ENCODE assay signal across 18 cellular contexts in the genomic region with DNA sequence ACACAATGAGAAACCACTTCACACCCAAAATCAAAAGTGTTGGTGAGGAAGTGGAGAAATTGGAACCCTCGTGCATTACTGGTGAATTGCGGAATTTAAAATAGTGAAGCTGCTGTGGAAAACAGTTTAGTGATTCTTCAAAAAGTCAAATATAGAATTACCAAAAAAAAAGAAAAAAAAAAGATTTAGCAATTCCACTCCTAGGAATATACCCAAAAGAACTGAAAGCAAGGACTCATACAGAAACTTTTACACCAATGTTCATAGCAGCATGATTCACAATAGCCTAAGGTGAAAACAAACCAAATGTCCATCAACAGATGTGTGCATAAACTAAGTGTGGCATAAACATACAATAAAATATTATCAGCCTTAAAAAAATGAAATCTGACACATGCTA.
DNase-seq lines count a peak whose midpoint lies in the region; ATAC-seq and TF ChIP-seq lines count a peak whose summit lies in the region.
"Had no signal": no experiment of that assay in that cellular context is flagged by ENCODE, and none has a peak within 500 bp of the region (broad histone marks: within the 10 kb centered on the region; RNA-seq: fewer than 3 reads in every experiment).

No MANE protein-coding gene starts in this region.

- peak overlapping the region in 1 of 2 experiments; percentile 9; a peak in 2 of 4 replicates for H3K4me3 ChIP-seq in HCT116 (replicated peaks in 1 of 2; ENCODE audit: low read depth in 1 of 2, low read length in 2 of 2)
- no peak overlapping the region for H3K4me3 ChIP-seq in PC-3 (ENCODE audit: low read length)
- H3K4me3 ChIP-seq in epithelial cell of esophagus (ENCODE audit: low read length) = no peak overlapping the region
- no peak overlapping the region for H3K4me3 ChIP-seq in smooth muscle cell
- H3K4me3 ChIP-seq: BLaER1, HAP-1 had no signal

- H2AFZ ChIP-seq in HCT116 (ENCODE audit: low read depth, low read length, poor library complexity, severe bottlenecking) (peak overlapping the region; percentile 70), PC-3 (ENCODE audit: low read length) (no peak overlapping the region), smooth muscle cell (ENCODE audit: low read depth) (no peak overlapping the region)

- H3K27ac Mint-ChIP-seq in naive thymus-derived CD8-positive, alpha-beta T cell = no peak overlapping the region
- H3K27ac Mint-ChIP-seq: B cell; CD4-positive, CD25-positive, alpha-beta regulatory T cell; CD8-positive, alpha-beta T cell had no signal

- H3K9ac ChIP-seq in HCT116 (ENCODE audit: low read length) (no peak overlapping the region), PC-3 (ENCODE audit: low read length) (no peak overlapping the region), smooth muscle cell (ENCODE audit: low read depth) (peak overlapping the region; percentile 10)
- H3K9ac ChIP-seq: BLaER1 had no signal

- no peak for TF ChIP-seq POLR2A in HCT116 (IDR thresholded peaks at IDR 0.05; ENCODE audit: borderline replicate concordance, extremely low read depth, insufficient read depth, insufficient read length)

- H3K4me1 Mint-ChIP-seq in naive thymus-derived CD8-positive, alpha-beta T cell = no peaks in the 10 kb centered on the region
- H3K4me1 Mint-ChIP-seq: B cell; CD4-positive, CD25-positive, alpha-beta regulatory T cell had no signal

- no peak for TF ChIP-seq RAD21 in HCT116 (IDR thresholded peaks at IDR 0.05; ENCODE audit: low read depth)

- POLR2A ChIA-PET in HCT116 (lab: Charles Lee) (no interaction called here), PC-3 (lab: Charles Lee; ENCODE audit: unreplicated experiment) (no interaction called here)
- POLR2A ChIA-PET in naive thymus-derived CD8-positive, alpha-beta T cell (lab: Charles Lee) = no interaction called here

- H3K36me3 ChIP-seq in HCT116 (ENCODE audit: control insufficient read depth in 1 of 2, insufficient read depth in 2 of 2, low read length in 2 of 2) (no peaks in the 10 kb centered on the region), PC-3 (ENCODE audit: low read depth, low read length) (no peaks in the 10 kb centered on the region), smooth muscle cell (ENCODE audit: low read depth) (no peaks in the 10 kb centered on the region)
- H3K36me3 ChIP-seq: BLaER1, HAP-1 had no signal

- H3K4me2 ChIP-seq in HCT116 (ENCODE audit: low read length) (peak overlapping the region; percentile 53), PC-3 (ENCODE audit: low read length) (0 out of 2 replicates have a peak overlapping the region, but pooled peaks have one; percentile 6), smooth muscle cell (no peak overlapping the region)
- H3K4me2 ChIP-seq: BLaER1 had no signal

- ATAC-seq in HCT116 (no peak), PC-3 (no peak)
- ATAC-seq in naive thymus-derived CD8-positive, alpha-beta T cell = no peak
- ATAC-seq: CD8-positive, alpha-beta T cell had no signal

- no peaks in the 10 kb centered on the region for H3K9me2 ChIP-seq in HCT116 (ENCODE audit: insufficient read depth)
- no peaks in the 10 kb centered on the region for H3K9me2 ChIP-seq in PC-3 (replicated peaks; ENCODE audit: low read length)

- H3K9me3 Mint-ChIP-seq in naive thymus-derived CD8-positive, alpha-beta T cell = no peaks in the 10 kb centered on the region
- H3K9me3 Mint-ChIP-seq: CD4-positive, CD25-positive, alpha-beta regulatory T cell; CD8-positive, alpha-beta T cell had no signal

- BruUV-seq in HCT116 (replicated peaks; lab: Mats Ljungman, UMichigan) (no TSS peak), PC-3 (replicated peaks; lab: Mats Ljungman, UMichigan) (no TSS peak)

- no peak overlapping the region for H3K4me3 Mint-ChIP-seq in naive thymus-derived CD8-positive, alpha-beta T cell
- H3K4me3 Mint-ChIP-seq: B cell; CD4-positive, CD25-positive, alpha-beta regulatory T cell; CD8-positive, alpha-beta T cell had no signal

- H3K36me3 Mint-ChIP-seq in naive thymus-derived CD8-positive, alpha-beta T cell = no peaks in the 10 kb centered on the region
- H3K36me3 Mint-ChIP-seq: CD4-positive, CD25-positive, alpha-beta regulatory T cell; CD8-positive, alpha-beta T cell had no signal

- peaks cover 0 to 2% (median 0%) of the 10 kb centered on the region in 5 donors for H3K27me3 Mint-ChIP-seq in naive thymus-derived CD8-positive, alpha-beta T cell
- H3K27me3 Mint-ChIP-seq: CD4-positive, CD25-positive, alpha-beta regulatory T cell had no signal

- TF ChIP-seq CTCF in HCT116 (IDR thresholded peaks at IDR 0.05 in 2 of 3, conservative IDR thresholded peaks at IDR 0.05 in 1 of 3; ENCODE audit: borderline replicate concordance in 1 of 3, insufficient read depth in 1 of 3, low read depth in 2 of 3, low read length in 2 of 3) (no peak), PC-3 (conservative IDR thresholded peaks at IDR 0.05; ENCODE audit: low read depth, low read length) (no peak), epithelial cell of esophagus (IDR thresholded peaks at IDR 0.05; ENCODE audit: insufficient read depth, low read depth, low read length, missing control alignments) (no peak), smooth muscle cell (IDR thresholded peaks at IDR 0.05; ENCODE audit: borderline replicate concordance, insufficient read depth, poor library complexity, severe bottlenecking) (no peak)

- H4K20me1 ChIP-seq in HCT116 (ENCODE audit: insufficient read depth) = no peaks in the 10 kb centered on the region
- no peaks in the 10 kb centered on the region for H4K20me1 ChIP-seq in PC-3 (ENCODE audit: low read length)
- no peaks in the 10 kb centered on the region for H4K20me1 ChIP-seq in smooth muscle cell (ENCODE audit: low read depth)
- H4K20me1 ChIP-seq: BLaER1 had no signal

- H3K27ac ChIP-seq in HCT116 (ENCODE audit: low read depth, low read length) (no peak overlapping the region), PC-3 (ENCODE audit: low read length) (no peak overlapping the region), smooth muscle cell (ENCODE audit: low read depth) (peak overlapping the region; percentile 70)
- H3K27ac ChIP-seq: 22Rv1, BLaER1, C4-2B had no signal

- RAD21 ChIA-PET in HCT116 (lab: Charles Lee; ENCODE audit: low non-redundant PET in 1 of 2, low total read pairs in 2 of 2, uncharacterized antibody in 2 of 2, unreplicated experiment in 2 of 2) = no interaction called here

- H3K4me1 ChIP-seq in HCT116 (ENCODE audit: control insufficient read depth in 1 of 2, insufficient read depth in 2 of 2, low read length in 2 of 2) (peaks cover 9 to 25% of the 10 kb centered on the region in 2 experiments; a peak in 3 of 4 replicates), PC-3 (ENCODE audit: insufficient read depth, low read length) (peaks cover 9% of the 10 kb centered on the region), smooth muscle cell (ENCODE audit: low read depth) (peaks cover 12% of the 10 kb centered on the region)
- H3K4me1 ChIP-seq: BLaER1, Caco-2, HAP-1 had no signal

- H3K27me3 ChIP-seq in HCT116 (ENCODE audit: insufficient read depth, low read length) = no peaks in the 10 kb centered on the region
- H3K27me3 ChIP-seq in PC-3 (ENCODE audit: low read length) = peaks cover 12% of the 10 kb centered on the region; the same call in 1 of the 2 replicates
- peaks cover 17% of the 10 kb centered on the region for H3K27me3 ChIP-seq in smooth muscle cell (ENCODE audit: low read depth)
- H3K27me3 ChIP-seq: BLaER1 had no signal

- CTCF ChIA-PET in HCT116 (lab: Charles Lee) (interaction anchor here (1.0 kb wide), 1 partner anchor 25 kb away, joined by 4 read pairs; no protein-coding TSS in a partner anchor), PC-3 (lab: Charles Lee) (no interaction called here)

- H3F3A ChIP-seq in PC-3 (ENCODE audit: low read length, unreplicated experiment) = no peaks in the 10 kb centered on the region
- H3F3A ChIP-seq in smooth muscle cell (ENCODE audit: low read depth) = no peaks in the 10 kb centered on the region

- DNase-seq in HCT116 (ENCODE audit: low read depth, low spot score) (no peak), PC-3 (no peak), epithelial cell of esophagus (ENCODE audit: low read depth) (peak; percentile 28), smooth muscle cell (lab: John Stamatoyannopoulos, UW; ENCODE audit: unreplicated experiment) (no peak), NCI-H2171 treated with DMSO at 0.1 percent for 48 hours (lab: John Stamatoyannopoulos, UW) (no peak), NCI-H1092 treated with DMSO at 0.1 percent for 48 hours (lab: John Stamatoyannopoulos, UW) (no peak)
- DNase-seq in naive thymus-derived CD8-positive, alpha-beta T cell = no peak
- DNase-seq: Caco-2; CD4-positive, CD25-positive, alpha-beta regulatory T cell; CD8-positive, alpha-beta T cell; DMS153; DND-41; GOT3 had no signal

- H3K9me3 ChIP-seq in HCT116 (ENCODE audit: control insufficient read depth in 1 of 2, insufficient read depth in 1 of 2, low read depth in 1 of 2, low read length in 2 of 2) = no peaks in the 10 kb centered on the region
- no peaks in the 10 kb centered on the region for H3K9me3 ChIP-seq in PC-3 (ENCODE audit: low read length)
- H3K9me3 ChIP-seq in smooth muscle cell (replicated peaks; ENCODE audit: low read depth) = no peaks in the 10 kb centered on the region
- H3K9me3 ChIP-seq: BLaER1, Caco-2, HAP-1 had no signal

- H3K79me2 ChIP-seq in HCT116 (ENCODE audit: insufficient read depth, low read length) (no peaks in the 10 kb centered on the region), PC-3 (ENCODE audit: low read length) (no peaks in the 10 kb centered on the region), smooth muscle cell (ENCODE audit: low read depth) (no peaks in the 10 kb centered on the region)

- 88% methylated on average over 2 of the region's 2 CpGs for WGBS in smooth muscle cell (ENCODE audit: low lambda C conversion rate)

- intact Hi-C loops in HCT116 (cut with micrococcal nuclease) = no loop called here
- intact Hi-C loops in PC-3 (cut with micrococcal nuclease) = no loop called here

TF ChIP-seq in HCT116, 20 proteins besides CTCF, POLR2A, EP300 and RAD21 (continues in another document):
- TF ChIP-seq YY1 (IDR thresholded peaks at IDR 0.05; ENCODE audit: extremely low read depth, insufficient replicate concordance, low read depth, low read length) (no peak), POLR2AphosphoS5 (IDR thresholded peaks at IDR 0.05; ENCODE audit: low read depth, low read length) (no peak), ZFX (IDR thresholded peaks at IDR 0.05) (no peak), FOSL1 (IDR thresholded peaks at IDR 0.05; ENCODE audit: low read depth) (no peak)
- TF ChIP-seq, protein P1, sequence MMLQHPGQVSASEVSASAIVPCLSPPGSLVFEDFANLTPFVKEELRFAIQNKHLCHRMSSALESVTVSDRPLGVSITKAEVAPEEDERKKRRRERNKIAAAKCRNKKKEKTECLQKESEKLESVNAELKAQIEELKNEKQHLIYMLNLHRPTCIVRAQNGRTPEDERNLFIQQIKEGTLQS (IDR thresholded peaks at IDR 0.05) = no peak
